In the genomic region with DNA sequence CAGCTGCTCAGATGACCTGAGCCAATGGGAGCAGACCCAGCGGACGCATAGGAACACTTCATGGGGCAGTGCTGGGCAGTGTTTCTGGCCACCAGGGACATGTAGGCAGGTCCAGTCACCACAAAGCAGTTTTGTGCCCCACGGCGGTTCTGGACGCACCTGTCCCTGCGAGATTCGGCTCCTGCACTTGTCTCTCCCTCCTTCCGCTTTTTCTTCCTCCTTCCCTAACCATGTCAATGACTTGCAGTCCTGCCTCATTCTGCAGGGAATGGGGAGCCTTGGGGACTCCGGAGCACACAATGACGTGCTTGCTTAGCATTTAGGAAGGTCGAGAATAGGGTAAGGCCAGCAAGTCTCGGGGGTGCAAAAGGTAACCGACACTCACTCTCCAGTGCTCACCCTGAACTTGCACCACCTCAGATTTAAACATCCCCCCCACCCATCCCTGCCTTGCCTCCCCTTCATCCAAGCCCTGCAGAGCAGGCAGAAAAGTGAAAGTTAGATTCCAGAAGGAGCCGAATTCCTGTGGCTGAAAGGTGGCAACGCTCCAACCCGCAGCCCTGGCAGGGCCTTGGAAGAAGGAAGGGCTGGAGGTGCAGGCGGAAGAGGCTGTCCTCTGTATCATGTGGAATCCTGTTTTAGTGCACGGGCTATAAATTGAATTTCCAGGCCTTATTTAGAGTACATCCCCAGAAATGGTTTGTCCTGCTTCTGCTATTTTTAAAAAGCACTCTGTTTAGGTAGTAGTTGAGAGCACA, we compare ENCODE assay signal across 9 cellular contexts. TPM values are rescaled to one million over a fixed set of nuclear protein-coding genes. Genes with fewer than 3 reads are reported as not detected.
DNase-seq lines count a peak whose midpoint lies in the region; ATAC-seq, FAIRE-seq and TF ChIP-seq lines count a peak whose summit lies in the region.
"Had no signal": no experiment of that assay in that cellular context is flagged by ENCODE, and none has a peak within 500 bp of the region (broad histone marks: within the 10 kb centered on the region; RNA-seq: fewer than 3 reads in every experiment).

No MANE protein-coding gene starts in this region.

- H3K27me3 ChIP-seq in dorsolateral prefrontal cortex = no peaks in the 10 kb centered on the region
- no peaks in the 10 kb centered on the region for H3K27me3 ChIP-seq in muscle layer of duodenum (ENCODE audit: low read depth, low read length)

- intact Hi-C loops in dorsolateral prefrontal cortex (cut with DNase I) = no loop called here
- intact Hi-C loops in activated CD4-positive, alpha-beta T cell treated with anti-CD3 and anti-CD28 coated beads for 36 hours (cut with DNase I, micrococcal nuclease) = no loop called here

- TF ChIP-seq RAD21 in A549 (conservative IDR thresholded peaks at IDR 0.05 in 1 of 2, IDR thresholded peaks at IDR 0.05 in 1 of 2) (no peak), Ishikawa (IDR thresholded peaks at IDR 0.05; ENCODE audit: low read depth) (peak; percentile 13; the same call in 1 of the 2 replicates)

- 75% methylated on average over 18 of the region's 18 CpGs for WGBS in A549 (ENCODE audit: missing lambda C conversion rate)

- no peak for TF ChIP-seq CTCF in A549 (IDR thresholded peaks at IDR 0.05)
- no peak for TF ChIP-seq CTCF in dorsolateral prefrontal cortex (IDR thresholded peaks at IDR 0.05 in 54 of 56, conservative IDR thresholded peaks at IDR 0.05 in 2 of 56; ENCODE audit: low read depth in 1 of 56, partially characterized antibody in 56 of 56)

- H3K9me3 Mint-ChIP-seq in activated CD4-positive, alpha-beta T cell treated with anti-CD3 and anti-CD28 coated beads for 36 hours (ENCODE audit: low read depth) = no peaks in the 10 kb centered on the region

- no peak overlapping the region for H3K4me3 Mint-ChIP-seq in activated CD4-positive, alpha-beta T cell treated with anti-CD3 and anti-CD28 coated beads for 36 hours

- peaks cover 7% of the 10 kb centered on the region for H3K4me1 Mint-ChIP-seq in activated CD4-positive, alpha-beta T cell treated with anti-CD3 and anti-CD28 coated beads for 36 hours

- no peak for FAIRE-seq in A549 (lab: Jason Lieb, UNC)

- H3K27ac ChIP-seq in A549 = peak overlapping the region in 1 of 2 experiments; percentile 20; a peak in 1 of 6 replicates
- peak overlapping the region in 49 of 59 donors; percentile 6 to 82 (median 61) for H3K27ac ChIP-seq in dorsolateral prefrontal cortex
- H3K27ac ChIP-seq in muscle layer of duodenum (ENCODE audit: low read length) = no peak overlapping the region
- H3K27ac ChIP-seq: C4-2B had no signal

- H3K4me2 ChIP-seq in A549 = 0 out of 3 replicates have a peak overlapping the region, but pooled peaks have one; percentile 5

- H3K4me3 ChIP-seq in A549 = no peak overlapping the region
- peak overlapping the region in 6 of 59 donors; percentile 0 to 18 (median 6) for H3K4me3 ChIP-seq in dorsolateral prefrontal cortex
- H3K4me3 ChIP-seq in muscle layer of duodenum (ENCODE audit: low read depth in 1 of 2, low read length in 2 of 2) = peak overlapping the region; percentile 9 to 39

- H3K4me1 ChIP-seq in A549 (peaks cover 19% of the 10 kb centered on the region), muscle layer of duodenum (ENCODE audit: control insufficient read depth in 1 of 2, insufficient read depth in 2 of 2, low read length in 2 of 2) (peaks cover 10 to 28% of the 10 kb centered on the region in 2 donors)

- CTCF ChIA-PET in A549 (lab: Yijun Ruan, JAX) = interaction anchor here (1.1 to 1.4 kb wide), 2 partner anchors 10 to 231 kb away, joined by 3 to 4 read pairs; no protein-coding TSS in a partner anchor
- CTCF ChIA-PET in activated CD4-positive, alpha-beta T cell treated with anti-CD3 and anti-CD28 coated beads for 36 hours (lab: Charles Lee) = no interaction called here

- no peaks in the 10 kb centered on the region for H3K36me3 ChIP-seq in muscle layer of duodenum (ENCODE audit: control insufficient read depth in 1 of 2, insufficient read depth in 2 of 2, low read length in 2 of 2)

- no peak for DNase-seq in A549 (ENCODE audit: low read depth in 1 of 2, low spot score in 1 of 2)
- DNase-seq in dorsolateral prefrontal cortex = peak in 4 of 10 donors; percentile 22 to 57 (median 39)
- DNase-seq in activated CD4-positive, alpha-beta T cell treated with anti-CD3 and anti-CD28 coated beads for 48 hours = no peak
- no peak for DNase-seq in NCI-H2107 treated with DMSO at 0.1 percent for 48 hours (lab: John Stamatoyannopoulos, UW; ENCODE audit: unreplicated experiment)
- no peak for DNase-seq in activated CD4-positive, alpha-beta T cell treated with anti-CD3 and anti-CD28 coated beads for 36 hours

- no peaks in the 10 kb centered on the region for H3K9me3 ChIP-seq in A549
- H3K9me3 ChIP-seq in muscle layer of duodenum (ENCODE audit: control insufficient read depth in 1 of 2, low read length in 2 of 2) = no peaks in the 10 kb centered on the region

- POLR2A ChIA-PET in A549 (lab: Yijun Ruan, JAX) = no interaction called here
- POLR2A ChIA-PET in activated CD4-positive, alpha-beta T cell treated with anti-CD3 and anti-CD28 coated beads for 36 hours (lab: Charles Lee) = no interaction called here

- peak in 1 of 2 experiments; percentile 36; a peak in 3 of 6 replicates for ATAC-seq in A549
- ATAC-seq in HG03520 (IDR thresholded peaks at IDR 0.05; ENCODE audit: unreplicated experiment) = no peak
- ATAC-seq in activated CD4-positive, alpha-beta T cell treated with anti-CD3 and anti-CD28 coated beads for 36 hours = no peak

- TF ChIP-seq POLR2A in A549 (IDR thresholded peaks at IDR 0.05; ENCODE audit: low read length) = no peak

- TF ChIP-seq EP300 in A549 (IDR thresholded peaks at IDR 0.05) (no peak), Ishikawa (IDR thresholded peaks at IDR 0.05; ENCODE audit: borderline replicate concordance) (peak; percentile 76; the same call in 1 of the 2 replicates)

- no peak overlapping the region for H3K27ac Mint-ChIP-seq in activated CD4-positive, alpha-beta T cell treated with anti-CD3 and anti-CD28 coated beads for 36 hours

- no peaks in the 10 kb centered on the region for H3K36me3 Mint-ChIP-seq in activated CD4-positive, alpha-beta T cell treated with anti-CD3 and anti-CD28 coated beads for 36 hours (ENCODE audit: low read depth)

- no peaks in the 10 kb centered on the region for H3K27me3 Mint-ChIP-seq in activated CD4-positive, alpha-beta T cell treated with anti-CD3 and anti-CD28 coated beads for 36 hours

TF ChIP-seq in A549, 52 proteins besides CTCF, POLR2A, EP300 and RAD21 (continues in another document):
- TF ChIP-seq CBX2 (IDR thresholded peaks at IDR 0.05; ENCODE audit: borderline replicate concordance, low read depth) (no peak), HEYL (CRISPR knock-in tag; IDR thresholded peaks at IDR 0.05) (no peak), RNF2 (IDR thresholded peaks at IDR 0.05; ENCODE audit: borderline replicate concordance, low read depth) (no peak), HOXA7 (CRISPR knock-in tag; IDR thresholded peaks at IDR 0.05) (no peak), MYC (IDR thresholded peaks at IDR 0.05; ENCODE audit: borderline replicate concordance, low read length) (no peak), NPAS2 (CRISPR knock-in tag; IDR thresholded peaks at IDR 0.05; ENCODE audit: borderline replicate concordance) (no peak), CHD4 (IDR thresholded peaks at IDR 0.05; ENCODE audit: borderline replicate concordance) (no peak), NFE2L2 (conservative IDR thresholded peaks at IDR 0.05; ENCODE audit: low read length) (no peak), CHD2 (IDR thresholded peaks at IDR 0.05; ENCODE audit: low read length, partially characterized antibody) (no peak)
- TF ChIP-seq, protein P1, sequence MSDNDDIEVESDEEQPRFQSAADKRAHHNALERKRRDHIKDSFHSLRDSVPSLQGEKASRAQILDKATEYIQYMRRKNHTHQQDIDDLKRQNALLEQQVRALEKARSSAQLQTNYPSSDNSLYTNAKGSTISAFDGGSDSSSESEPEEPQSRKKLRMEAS (IDR thresholded peaks at IDR 0.05) = no peak

TF ChIP-seq in Ishikawa, 13 proteins besides CTCF, POLR2A, EP300 and RAD21 (continues in another document):
- peak; percentile 93 for TF ChIP-seq NFIC (IDR thresholded peaks at IDR 0.05)
- TF ChIP-seq CEBPB (IDR thresholded peaks at IDR 0.05) = no peak
- no peak for TF ChIP-seq YY1 (IDR thresholded peaks at IDR 0.05; ENCODE audit: low read depth)
- TF ChIP-seq TEAD4 (IDR thresholded peaks at IDR 0.05) = peak; percentile 87
- no peak for TF ChIP-seq ZBTB7A (IDR thresholded peaks at IDR 0.05; ENCODE audit: low read depth)
- TF ChIP-seq, protein P1 (IDR thresholded peaks at IDR 0.05) = peak; percentile 70; the same call in 1 of the 2 replicates

RNA-seq across cellular contexts. Expression of gene ATG16L1, which starts 40.5 kb away (rescaled TPM):
- 70.9 and 72.3 TPM in 2 replicates for polyA plus RNA-seq in A549 (2011; rRNA removed)
- polyA plus RNA-seq in A549 (2012; cell fraction: cytosol; rRNA removed) = 33.9 and 40.9 TPM in 2 replicates
- polyA plus RNA-seq in A549 (2012; cell fraction: nucleus; rRNA removed) = 58.9 and 71.6 TPM in 2 replicates
- 42.5 to 45.1 TPM (median 44.5 TPM) in 3 replicates for polyA plus RNA-seq in A549 (2017; fragmentation: RNase III; extraction: RNeasy Plus Mini Kit Qiagen cat#74134 plus additional on column Dnase treatment)
- 49.8 and 52.7 TPM in 2 replicates for polyA minus RNA-seq in A549 (2011; rRNA and poly(A)+ RNA removed)
- 10 to 100 TPM; 32.3 to 74.5 (median 53.4) TPM for total RNA-seq in dorsolateral prefrontal cortex
- total RNA-seq in activated CD4-positive, alpha-beta T cell treated with anti-CD3 and anti-CD28 coated beads for 36 hours = 10 to 100 TPM; 23.0 to 24.6 TPM
